ENCODE assay signal across 1 cellular context in the genomic region with DNA sequence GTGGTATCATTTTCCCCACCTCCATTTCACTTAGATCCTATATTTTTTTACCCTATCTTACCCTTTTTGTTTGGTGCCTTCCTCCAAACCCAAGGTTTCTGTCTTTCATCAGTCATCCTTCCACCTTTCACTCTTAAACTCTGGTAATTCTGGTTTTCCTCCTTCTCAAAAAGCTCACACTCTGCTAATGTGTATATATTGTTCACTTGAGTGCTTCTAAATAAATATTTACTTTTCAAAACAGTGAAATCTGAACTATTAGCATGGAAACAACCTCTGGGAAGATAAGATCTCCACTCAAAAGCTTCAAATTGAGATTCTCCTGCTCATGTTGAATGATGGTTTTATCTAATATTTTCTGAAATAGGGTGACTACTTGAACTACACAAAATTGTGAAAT.
TF ChIP-seq lines count a peak whose summit lies in the region.

No MANE protein-coding gene starts in this region.

TF ChIP-seq in HEK293, 187 proteins besides CTCF, POLR2A, EP300 and RAD21:
- TF ChIP-seq ZNF214 (tag by site-specific recombination; IDR thresholded peaks at IDR 0.05; ENCODE audit: borderline replicate concordance) (no peak), KLF17 (tag by site-specific recombination; IDR thresholded peaks at IDR 0.05) (no peak), GLI2 (tag by site-specific recombination; IDR thresholded peaks at IDR 0.05; ENCODE audit: borderline replicate concordance, low read depth) (no peak), WT1 (tag by site-specific recombination; IDR thresholded peaks at IDR 0.05) (no peak), ZNF266 (tag by site-specific recombination; IDR thresholded peaks at IDR 0.05; ENCODE audit: low read depth) (no peak), ZSCAN5A (tag by site-specific recombination; IDR thresholded peaks at IDR 0.05) (no peak), ZBTB8A (tag by site-specific recombination; IDR thresholded peaks at IDR 0.05) (no peak), ZNF670 (tag by site-specific recombination; IDR thresholded peaks at IDR 0.05; ENCODE audit: low read depth) (no peak), OSR2 (tag by site-specific recombination; IDR thresholded peaks at IDR 0.05) (0 out of 2 replicates have a peak, but pooled peaks have one; percentile 6), FEZF1 (tag by site-specific recombination; IDR thresholded peaks at IDR 0.05) (peak; percentile 66), KLF7 (tag by site-specific recombination; IDR thresholded peaks at IDR 0.05; ENCODE audit: borderline replicate concordance) (no peak), MEIS1 (CRISPR knock-in tag; IDR thresholded peaks at IDR 0.05; ENCODE audit: borderline replicate concordance) (no peak), ZNF645 (tag by site-specific recombination; IDR thresholded peaks at IDR 0.05) (no peak), ZNF654 (tag by site-specific recombination; IDR thresholded peaks at IDR 0.05; ENCODE audit: low read depth) (no peak), PRDM6 (tag by site-specific recombination; IDR thresholded peaks at IDR 0.05) (peak; percentile 88), ZNF747 (tag by site-specific recombination; IDR thresholded peaks at IDR 0.05) (no peak), ZNF221 (tag by site-specific recombination; IDR thresholded peaks at IDR 0.05; ENCODE audit: borderline replicate concordance) (no peak)
